Comparison of ENCODE assay signal across 1 cellular context in genomic region chr1:43348809-43349593, GRCh38.
TF ChIP-seq lines count a peak whose summit lies in the region.

No MANE protein-coding gene starts in this region.

TF ChIP-seq in HepG2, 621 proteins besides CTCF, POLR2A, EP300 and RAD21 (continued from another document and continues in another):
- peak; percentile 34 for TF ChIP-seq DBP (CRISPR knock-in tag; IDR thresholded peaks at IDR 0.05; ENCODE audit: not compliant biosample characterization)
- TF ChIP-seq ZFP36L1 (CRISPR knock-in tag; IDR thresholded peaks at IDR 0.05) = peak; percentile 89; the same call in 1 of the 2 replicates
- TF ChIP-seq RNF2 (conservative IDR thresholded peaks at IDR 0.05; ENCODE audit: low read depth) = peak; percentile 87
- 0 out of 2 replicates have a peak, but pooled peaks have one; percentile 65 for TF ChIP-seq GTF3A (CRISPR knock-in tag; conservative IDR thresholded peaks at IDR 0.05)
- TF ChIP-seq TFAP4 (IDR thresholded peaks at IDR 0.05; ENCODE audit: borderline replicate concordance, low read depth) = 0 out of 2 replicates have a peak, but pooled peaks have one; percentile 9
- TF ChIP-seq ZNF232 (CRISPR knock-in tag; IDR thresholded peaks at IDR 0.05; ENCODE audit: borderline replicate concordance) = peak; percentile 69
- peak; percentile 15; the same call in 1 of the 2 replicates for TF ChIP-seq DZIP1 (CRISPR knock-in tag; IDR thresholded peaks at IDR 0.05)
- peak; percentile 91; the same call in 1 of the 2 replicates for TF ChIP-seq ZNF343 (CRISPR knock-in tag; IDR thresholded peaks at IDR 0.05)
- no peak for TF ChIP-seq THYN1 (CRISPR knock-in tag; IDR thresholded peaks at IDR 0.05; ENCODE audit: borderline replicate concordance, low read depth)
- no peak for TF ChIP-seq SP1 (IDR thresholded peaks at IDR 0.05)
- TF ChIP-seq SP1 (CRISPR knock-in tag; IDR thresholded peaks at IDR 0.05) = peak; percentile 74
- no peak for TF ChIP-seq TBP (CRISPR knock-in tag; IDR thresholded peaks at IDR 0.05)
- no peak for TF ChIP-seq GRHL1 (CRISPR knock-in tag; conservative IDR thresholded peaks at IDR 0.05)
- peak; percentile 64; the same call in 1 of the 2 replicates for TF ChIP-seq ZNF607 (CRISPR knock-in tag; IDR thresholded peaks at IDR 0.05; ENCODE audit: borderline replicate concordance)
- peak; percentile 42; the same call in 1 of the 2 replicates for TF ChIP-seq ZNF839 (CRISPR knock-in tag; IDR thresholded peaks at IDR 0.05; ENCODE audit: borderline replicate concordance)
- TF ChIP-seq PITX1 (CRISPR knock-in tag; IDR thresholded peaks at IDR 0.05) = no peak
- peak; percentile 82 for TF ChIP-seq ZBTB43 (CRISPR knock-in tag; conservative IDR thresholded peaks at IDR 0.05)
- peak; percentile 75 for TF ChIP-seq KDM2A (CRISPR knock-in tag; IDR thresholded peaks at IDR 0.05; ENCODE audit: borderline replicate concordance, low read depth)
- peak; percentile 34 for TF ChIP-seq JARID2 (CRISPR knock-in tag; IDR thresholded peaks at IDR 0.05; ENCODE audit: insufficient replicate concordance)
- TF ChIP-seq ZBTB21 (CRISPR knock-in tag; IDR thresholded peaks at IDR 0.05) = 0 out of 2 replicates have a peak, but pooled peaks have one; percentile 31
- TF ChIP-seq HOXA3 (CRISPR knock-in tag; IDR thresholded peaks at IDR 0.05) = no peak; the same call in none of the 2 replicates
- TF ChIP-seq NAIF1 (CRISPR knock-in tag; IDR thresholded peaks at IDR 0.05; ENCODE audit: borderline replicate concordance) = 0 out of 2 replicates have a peak, but pooled peaks have one; percentile 74
- TF ChIP-seq BHLHE40 (IDR thresholded peaks at IDR 0.05; ENCODE audit: low read length) = peak; percentile 25; the same call in 1 of the 2 replicates
- TF ChIP-seq SRF (IDR thresholded peaks at IDR 0.05; ENCODE audit: low read depth, low read length) = no peak
- peak; percentile 58; the same call in 1 of the 2 replicates for TF ChIP-seq KDM4B (CRISPR knock-in tag; IDR thresholded peaks at IDR 0.05)
- peak; percentile 80 for TF ChIP-seq ZNF18 (CRISPR knock-in tag; IDR thresholded peaks at IDR 0.05; ENCODE audit: insufficient replicate concordance)
- TF ChIP-seq ZNF704 (CRISPR knock-in tag; IDR thresholded peaks at IDR 0.05; ENCODE audit: borderline replicate concordance) = peak; percentile 67; the same call in 1 of the 2 replicates
- peak; percentile 14; the same call in 1 of the 2 replicates for TF ChIP-seq NFATC3 (CRISPR knock-in tag; IDR thresholded peaks at IDR 0.05)
- TF ChIP-seq CREM (IDR thresholded peaks at IDR 0.05) = peak; percentile 61; the same call in 1 of the 2 replicates
- no peak for TF ChIP-seq CREM (CRISPR knock-in tag; IDR thresholded peaks at IDR 0.05)
- TF ChIP-seq ZNF589 (CRISPR knock-in tag; conservative IDR thresholded peaks at IDR 0.05) = no peak
- peak; percentile 15; the same call in 1 of the 2 replicates for TF ChIP-seq ZNF619 (CRISPR knock-in tag; IDR thresholded peaks at IDR 0.05)
- peak; percentile 73; the same call in 1 of the 2 replicates for TF ChIP-seq NKX3-1 (CRISPR knock-in tag; IDR thresholded peaks at IDR 0.05)
- peak; percentile 78; the same call in 1 of the 2 replicates for TF ChIP-seq ZNF816 (CRISPR knock-in tag; IDR thresholded peaks at IDR 0.05; ENCODE audit: borderline replicate concordance)
- TF ChIP-seq SRSF9 (IDR thresholded peaks at IDR 0.05; ENCODE audit: borderline replicate concordance, insufficient read depth, low read depth, low read length, poor library complexity, severe bottlenecking) = no peak
- TF ChIP-seq KMT2B (CRISPR knock-in tag; IDR thresholded peaks at IDR 0.05) = peak; percentile 28; the same call in 1 of the 2 replicates
- TF ChIP-seq RXRB (CRISPR knock-in tag; IDR thresholded peaks at IDR 0.05; ENCODE audit: borderline replicate concordance) = peak; percentile 31; the same call in 1 of the 2 replicates
- 0 out of 2 replicates have a peak, but pooled peaks have one; percentile 43 for TF ChIP-seq KLF13 (CRISPR knock-in tag; IDR thresholded peaks at IDR 0.05)
- peak; percentile 93 for TF ChIP-seq ZNF761 (CRISPR knock-in tag; conservative IDR thresholded peaks at IDR 0.05)
- no peak for TF ChIP-seq ZNF773 (CRISPR knock-in tag; IDR thresholded peaks at IDR 0.05; ENCODE audit: borderline replicate concordance)
- TF ChIP-seq RXRA (CRISPR knock-in tag; IDR thresholded peaks at IDR 0.05) = peak; percentile 76
- no peak for TF ChIP-seq HNF1B (CRISPR knock-in tag; IDR thresholded peaks at IDR 0.05)
- TF ChIP-seq HNF4G (IDR thresholded peaks at IDR 0.05; ENCODE audit: borderline replicate concordance, low read depth, low read length) = 0 out of 2 replicates have a peak, but pooled peaks have one; percentile 15
- TF ChIP-seq HNF4G (CRISPR knock-in tag; IDR thresholded peaks at IDR 0.05; ENCODE audit: borderline replicate concordance, low read depth) = 0 out of 2 replicates have a peak, but pooled peaks have one; percentile 34
- peak; percentile 39; the same call in 1 of the 2 replicates for TF ChIP-seq KAT7 (CRISPR knock-in tag; IDR thresholded peaks at IDR 0.05; ENCODE audit: borderline replicate concordance)
- TF ChIP-seq HIVEP1 (CRISPR knock-in tag; IDR thresholded peaks at IDR 0.05) = no peak
- no peak for TF ChIP-seq STAT5B (CRISPR knock-in tag; IDR thresholded peaks at IDR 0.05)
- TF ChIP-seq TFDP2 (CRISPR knock-in tag; IDR thresholded peaks at IDR 0.05) = peak; percentile 70
- no peak; the same call in 1 of the 2 replicates for TF ChIP-seq REXO4 (CRISPR knock-in tag; IDR thresholded peaks at IDR 0.05; ENCODE audit: borderline replicate concordance)
- no peak for TF ChIP-seq BCLAF1 (IDR thresholded peaks at IDR 0.05)
